ENCODE assay signal across 8 cellular contexts in genomic region chr22:37686002-37686982, GRCh38. TPM values are rescaled to one million over a fixed set of nuclear protein-coding genes. Genes with fewer than 3 reads are reported as not detected.
A peak's percentile ranks its signal among the peaks of the same experiment; 100 is the strongest.
DNase-seq lines count a peak whose midpoint lies in the region; ATAC-seq, FAIRE-seq and TF ChIP-seq lines count a peak whose summit lies in the region.

Gene NOL12 (plus strand): TSS chr22:37686343. CDS start chr22:37686393, 50 bp downstream.

- H3K79me2 ChIP-seq in HepG2 (ENCODE audit: insufficient read depth, low read length), result peaks cover 12% of the 10 kb centered on the region

- peaks cover 48% of the 10 kb centered on the region for H3K36me3 Mint-ChIP-seq in dendritic cell treated with granulocyte-macrophage colony-stimulating factor and Interleukin-4, amounts not matched to agents 40 ng/mL and 50 ng/mL, for 4 days (ENCODE audit: low read depth)

- peak; percentile 74 for FAIRE-seq in HepG2 (lab: Jason Lieb, UNC)

- CTCF ChIA-PET in HepG2 (lab: Yijun Ruan, JAX; ENCODE audit: low intra/inter-chr PET ratio, low total read pairs), result no interaction called here

- peak within 1 kb of the TSS; percentile 85 to 96 (median 93) for H3K4me3 ChIP-seq in HepG2 (replicated peaks in 1 of 3; ENCODE audit: insufficient read depth in 1 of 3, low read depth in 2 of 3, low read length in 3 of 3)

- TF ChIP-seq EP300 in HepG2 (IDR thresholded peaks at IDR 0.05; ENCODE audit: low read depth in 2 of 2, low read length in 2 of 2) (0 out of 4 replicates have a peak, but pooled peaks of 1 of the 2 experiments have one; percentile 24), HepG2 (CRISPR knock-in tag; IDR thresholded peaks at IDR 0.05; ENCODE audit: borderline replicate concordance) (no peak)

- peak within 1 kb of the TSS; percentile 91 for H3K9ac ChIP-seq in HepG2 (ENCODE audit: insufficient read depth, low read depth, low read length)

- 4% methylated on average over 42 of the region's 62 CpGs for WGBS in HepG2 (ENCODE audit: low lambda C conversion rate)

- H3K27me3 Mint-ChIP-seq in dendritic cell treated with granulocyte-macrophage colony-stimulating factor and Interleukin-4, amounts not matched to agents 40 ng/mL and 50 ng/mL, for 4 days, result no peaks in the 10 kb centered on the region

- peak; percentile 52 to 76; a peak in 3 of 4 replicates for TF ChIP-seq POLR2A in HepG2 (IDR thresholded peaks at IDR 0.05; ENCODE audit: insufficient read depth in 1 of 2, low read depth in 2 of 2, low read length in 2 of 2)

- peaks cover 8 to 23% of the 10 kb centered on the region in 2 experiments; a peak in 4 of 5 replicates for H3K36me3 ChIP-seq in HepG2 (replicated peaks in 1 of 2; ENCODE audit: control insufficient read depth in 1 of 2, insufficient read depth in 2 of 2, low read length in 2 of 2)

- H3K27ac Mint-ChIP-seq in dendritic cell treated with granulocyte-macrophage colony-stimulating factor and Interleukin-4, amounts not matched to agents 40 ng/mL and 50 ng/mL, for 4 days, result peak within 1 kb of the TSS; percentile 95

- no peaks in the 10 kb centered on the region for H3K9me3 Mint-ChIP-seq in dendritic cell treated with granulocyte-macrophage colony-stimulating factor and Interleukin-4, amounts not matched to agents 40 ng/mL and 50 ng/mL, for 4 days

- no peaks in the 10 kb centered on the region for H4K20me1 ChIP-seq in HepG2 (ENCODE audit: insufficient read depth, low read length)

- peaks cover 37% of the 10 kb centered on the region for H3K4me1 Mint-ChIP-seq in dendritic cell treated with granulocyte-macrophage colony-stimulating factor and Interleukin-4, amounts not matched to agents 40 ng/mL and 50 ng/mL, for 4 days (ENCODE audit: low read depth)

- peak within 1 kb of the TSS; percentile 84 for H3K4me2 ChIP-seq in HepG2 (ENCODE audit: low read depth, low read length)

- peak within 1 kb of the TSS; percentile 95 for H3K4me3 Mint-ChIP-seq in dendritic cell treated with granulocyte-macrophage colony-stimulating factor and Interleukin-4, amounts not matched to agents 40 ng/mL and 50 ng/mL, for 4 days

- peak within 1 kb of the TSS; percentile 82 for H3K27ac ChIP-seq in HepG2 (ENCODE audit: extremely low read length, insufficient read depth, low read length)

- BruUV-seq in HepG2 (replicated peaks; lab: Mats Ljungman, UMichigan), result TSS peak; percentile 83

- in situ Hi-C loops in HepG2 (cut with HindIII; ENCODE audit: extremely low pct_ligation_motif_present, low pct_unique_long_range_greater_than_20kb), result no loop called here

- no peaks in the 10 kb centered on the region for H3K9me3 ChIP-seq in HepG2 (ENCODE audit: low read length)

- peak; percentile 82 for DNase-seq in AG08395 (ENCODE audit: low spot score)
- DNase-seq in NCI-H526 (lab: John Stamatoyannopoulos, UW), result peak; percentile 69 to 87
- DNase-seq in activated CD4-positive, alpha-beta T cell treated with anti-CD3 and anti-CD28 coated beads, Interleukin-2, amount 50 U/mL, for 1 hour, result peak; percentile 68
- peak; percentile 78 for DNase-seq in HepG2 (ENCODE audit: low spot score)
- peak; percentile 81 for DNase-seq in stimulated activated CD4-positive, alpha-beta T cell treated with anti-CD3 and anti-CD28 coated beads, Interleukin-4, amount 100 ng/mL, for 24 hours

- POLR2A ChIA-PET in HepG2 (lab: Yijun Ruan, JAX), result interaction anchor here (0.9 to 3.5 kb wide), 14 partner anchors 10 to 121 kb away, joined by 3 to 58 read pairs (median 9); partner anchors contain the start of genes GCAT, GGA1, LGALS1 and PDXP

- H3K27me3 ChIP-seq in HepG2 (ENCODE audit: control insufficient read depth in 1 of 2, insufficient read depth in 2 of 2, low read length in 2 of 2), result no peaks in the 10 kb centered on the region

- TF ChIP-seq RAD21 in HepG2 (CRISPR knock-in tag; IDR thresholded peaks at IDR 0.05), result peak; percentile 34

- peaks cover 41% of the 10 kb centered on the region for H3K4me1 ChIP-seq in HepG2 (ENCODE audit: insufficient read depth, low read length)

- TF ChIP-seq CTCF in HepG2 (CRISPR knock-in tag; IDR thresholded peaks at IDR 0.05), result no peak

- intact Hi-C loops in dendritic cell treated with granulocyte-macrophage colony-stimulating factor and Interleukin-4, amounts not matched to agents 40 ng/mL and 50 ng/mL, for 4 days (cut with micrococcal nuclease), result no loop called here
- intact Hi-C loops in HepG2 (cut with micrococcal nuclease; ENCODE audit: unreplicated experiment), result no loop called here

- ATAC-seq in GM19023 (IDR thresholded peaks at IDR 0.05; ENCODE audit: unreplicated experiment), result peak; percentile 76
- ATAC-seq in HG03432 (IDR thresholded peaks at IDR 0.05; ENCODE audit: unreplicated experiment), result peak; percentile 76
- peak; percentile 79 for ATAC-seq in HepG2

- peak within 1 kb of the TSS; percentile 83 for H2AFZ ChIP-seq in HepG2 (ENCODE audit: low read length)

TF ChIP-seq in HepG2, 621 proteins besides CTCF, POLR2A, EP300 and RAD21 (continues in another document):
- TF ChIP-seq AKAP8 (CRISPR knock-in tag; IDR thresholded peaks at IDR 0.05) (peak; percentile 84), ZNF275 (CRISPR knock-in tag; IDR thresholded peaks at IDR 0.05; ENCODE audit: borderline replicate concordance) (no peak), PREB (CRISPR knock-in tag; IDR thresholded peaks at IDR 0.05) (no peak), PRDM4 (CRISPR knock-in tag; IDR thresholded peaks at IDR 0.05; ENCODE audit: borderline replicate concordance) (no peak), ZNF724P (CRISPR knock-in tag; IDR thresholded peaks at IDR 0.05; ENCODE audit: borderline replicate concordance) (0 out of 2 replicates have a peak, but pooled peaks have one; percentile 35), ZBTB7B (CRISPR knock-in tag; IDR thresholded peaks at IDR 0.05) (no peak), ZNF33A (CRISPR knock-in tag; IDR thresholded peaks at IDR 0.05; ENCODE audit: borderline replicate concordance) (no peak), SRY (CRISPR knock-in tag; IDR thresholded peaks at IDR 0.05) (peak; percentile 32; the same call in 1 of the 2 replicates)

RNA-seq across cellular contexts. Expression of gene NOL12, which starts in this region (rescaled TPM):
- total RNA-seq in HepG2 (2016; rRNA removed; fragmentation: Illumina TruSeq; extraction: Trizol), result 27.5 and 31.4 TPM in 2 replicates
- total RNA-seq in HepG2 (2016; cell fraction: cytosol; rRNA removed; fragmentation: Illumina TruSeq; extraction: Trizol; ENCODE audit: low read depth), result 16.8 and 19.1 TPM in 2 replicates
- total RNA-seq in HepG2 (2016; cell fraction: insoluble cytoplasmic fraction; rRNA removed; fragmentation: Illumina TruSeq; extraction: Trizol), result 32.5 and 33.9 TPM in 2 replicates
- 15.1 and 15.8 TPM in 2 replicates for total RNA-seq in HepG2 (2016; cell fraction: membrane; rRNA removed; fragmentation: Illumina TruSeq; extraction: Trizol)
- 16.0 and 18.3 TPM in 2 replicates for total RNA-seq in HepG2 (2016; cell fraction: nucleus; rRNA removed; fragmentation: Illumina TruSeq; extraction: Trizol)
- 11.8 and 14.3 TPM in 2 replicates for polyA plus RNA-seq in HepG2 (2011; rRNA removed)
- 10.6 and 13.4 TPM in 2 replicates for polyA plus RNA-seq in HepG2 (2011; cell fraction: cytosol; rRNA removed)
- polyA plus RNA-seq in HepG2 (2011; cell fraction: nucleus; rRNA removed), result 22.9 and 24.1 TPM in 2 replicates
- polyA plus RNA-seq in HepG2 (2012), result 7.3 and 8.5 TPM in 2 replicates
- 11.0 and 12.6 TPM in 2 replicates for polyA plus RNA-seq in HepG2 (2016; cell fraction: cytosol; fragmentation: Illumina TruSeq; extraction: Trizol; ENCODE audit: low read depth)
- polyA plus RNA-seq in HepG2 (2016; cell fraction: insoluble cytoplasmic fraction; fragmentation: Illumina TruSeq; extraction: Trizol; ENCODE audit: low read depth), result 33.1 and 34.7 TPM in 2 replicates
- polyA plus RNA-seq in HepG2 (2016; cell fraction: membrane; fragmentation: Illumina TruSeq; extraction: Trizol; ENCODE audit: low read depth), result 11.4 and 13.2 TPM in 2 replicates
- 32.5 and 32.7 TPM in 2 replicates for polyA plus RNA-seq in HepG2 (2016; cell fraction: nucleus; fragmentation: Illumina TruSeq; extraction: Trizol; ENCODE audit: insufficient read depth, low read depth)
- 17.5 and 18.0 TPM in 2 replicates for polyA minus RNA-seq in HepG2 (2011; rRNA and poly(A)+ RNA removed; ENCODE audit: low replicate concordance)
- polyA minus RNA-seq in HepG2 (2011; cell fraction: cytosol; rRNA and poly(A)+ RNA removed), result 6.7 and 8.4 TPM in 2 replicates
- 18.2 and 19.4 TPM in 2 replicates for polyA minus RNA-seq in HepG2 (2011; cell fraction: nucleus; rRNA and poly(A)+ RNA removed)

Comparison
In these comparisons a context has a peak if more than half of its experiments do, and no peak if none do; other contexts are left out.
1. Peak in every context shown above with its lines: DNase-seq, ATAC-seq, H3K4me3 ChIP-seq and H3K27ac ChIP-seq.